ENCODE assay signal across 1 cellular context in the genomic region with DNA sequence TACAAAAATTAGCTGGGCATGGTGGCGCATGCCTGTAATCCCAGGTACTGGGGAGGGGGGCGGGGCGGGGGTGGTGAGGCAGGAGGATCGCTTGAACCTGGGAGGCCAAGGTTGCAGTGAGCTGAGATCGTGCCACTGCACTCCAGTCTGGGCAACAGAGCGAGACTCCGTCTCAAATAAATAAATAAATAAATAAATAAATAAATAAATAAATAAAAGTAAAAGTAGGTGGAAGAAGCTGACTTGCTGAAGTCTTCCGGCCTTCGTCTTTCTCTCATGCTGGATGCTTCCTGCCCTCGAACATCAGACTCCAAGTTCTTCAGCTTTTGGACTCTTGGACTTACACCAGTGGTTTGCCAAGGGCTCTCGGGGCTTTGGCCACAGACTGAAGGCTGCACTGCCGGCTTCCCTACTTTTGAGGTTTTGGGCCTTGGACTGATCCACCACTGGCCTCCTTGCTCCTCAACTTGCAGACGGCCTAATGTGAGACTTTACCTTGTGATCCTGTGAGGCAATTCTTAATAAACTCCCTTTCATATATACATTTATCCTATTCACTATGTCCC.
TF ChIP-seq lines count a peak whose summit lies in the region.

No MANE protein-coding gene starts in this region.

TF ChIP-seq in HEK293, 187 proteins besides CTCF, POLR2A, EP300 and RAD21 (continued from another document):
- TF ChIP-seq ZNF518A (tag by site-specific recombination; conservative IDR thresholded peaks at IDR 0.05; ENCODE audit: low read depth): peak; percentile 93
- TF ChIP-seq ZNF639 (tag by site-specific recombination; IDR thresholded peaks at IDR 0.05): peak; percentile 75
- TF ChIP-seq ZNF514 (tag by site-specific recombination; IDR thresholded peaks at IDR 0.05): 0 out of 2 replicates have a peak, but pooled peaks have one; percentile 50
- TF ChIP-seq ZBTB1 (tag by site-specific recombination; IDR thresholded peaks at IDR 0.05): peak; percentile 16; the same call in 1 of the 2 replicates
- peak; percentile 65; the same call in 1 of the 2 replicates for TF ChIP-seq GLI2 (tag by site-specific recombination; IDR thresholded peaks at IDR 0.05; ENCODE audit: borderline replicate concordance, low read depth)
- peak; percentile 75 for TF ChIP-seq ZNF404 (tag by site-specific recombination; IDR thresholded peaks at IDR 0.05)
- TF ChIP-seq, protein P1, sequence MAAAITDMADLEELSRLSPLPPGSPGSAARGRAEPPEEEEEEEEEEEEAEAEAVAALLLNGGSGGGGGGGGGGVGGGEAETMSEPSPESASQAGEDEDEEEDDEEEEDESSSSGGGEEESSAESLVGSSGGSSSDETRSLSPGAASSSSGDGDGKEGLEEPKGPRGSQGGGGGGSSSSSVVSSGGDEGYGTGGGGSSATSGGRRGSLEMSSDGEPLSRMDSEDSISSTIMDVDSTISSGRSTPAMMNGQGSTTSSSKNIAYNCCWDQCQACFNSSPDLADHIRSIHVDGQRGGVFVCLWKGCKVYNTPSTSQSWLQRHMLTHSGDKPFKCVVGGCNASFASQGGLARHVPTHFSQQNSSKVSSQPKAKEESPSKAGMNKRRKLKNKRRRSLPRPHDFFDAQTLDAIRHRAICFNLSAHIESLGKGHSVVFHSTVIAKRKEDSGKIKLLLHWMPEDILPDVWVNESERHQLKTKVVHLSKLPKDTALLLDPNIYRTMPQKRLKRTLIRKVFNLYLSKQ (tag by site-specific recombination; IDR thresholded peaks at IDR 0.05; ENCODE audit: borderline replicate concordance): peak; percentile 78; the same call in 1 of the 2 replicates
- TF ChIP-seq ZNF202 (tag by site-specific recombination; IDR thresholded peaks at IDR 0.05; ENCODE audit: borderline replicate concordance): peak; percentile 76; the same call in 1 of the 2 replicates
- peak; percentile 91; the same call in 1 of the 2 replicates for TF ChIP-seq ZNF560 (tag by site-specific recombination; IDR thresholded peaks at IDR 0.05; ENCODE audit: borderline replicate concordance)
- TF ChIP-seq ZNF654 (tag by site-specific recombination; IDR thresholded peaks at IDR 0.05; ENCODE audit: low read depth): peak; percentile 40
- TF ChIP-seq ZNF266 (tag by site-specific recombination; IDR thresholded peaks at IDR 0.05; ENCODE audit: low read depth): peak; percentile 82
- peak; percentile 69; the same call in 1 of the 2 replicates for TF ChIP-seq ZNF223 (tag by site-specific recombination; IDR thresholded peaks at IDR 0.05)
- peak; percentile 79 for TF ChIP-seq ZBTB11 (tag by site-specific recombination; conservative IDR thresholded peaks at IDR 0.05; ENCODE audit: low read depth)
- TF ChIP-seq ZNF433 (tag by site-specific recombination; IDR thresholded peaks at IDR 0.05; ENCODE audit: low read depth): peak; percentile 85
- TF ChIP-seq ZNF623 (tag by site-specific recombination; IDR thresholded peaks at IDR 0.05): peak; percentile 83
- 0 out of 2 replicates have a peak, but pooled peaks have one; percentile 63 for TF ChIP-seq ZNF354C (tag by site-specific recombination; IDR thresholded peaks at IDR 0.05; ENCODE audit: borderline replicate concordance, low read depth)
- peak; percentile 45; the same call in 1 of the 2 replicates for TF ChIP-seq ZBTB21 (tag by site-specific recombination; IDR thresholded peaks at IDR 0.05)
- TF ChIP-seq ZNF510 (tag by site-specific recombination; IDR thresholded peaks at IDR 0.05; ENCODE audit: insufficient replicate concordance): peak; percentile 79
- TF ChIP-seq RBAK (tag by site-specific recombination; IDR thresholded peaks at IDR 0.05): 0 out of 2 replicates have a peak, but pooled peaks have one; percentile 63
- TF ChIP-seq, protein P2, sequence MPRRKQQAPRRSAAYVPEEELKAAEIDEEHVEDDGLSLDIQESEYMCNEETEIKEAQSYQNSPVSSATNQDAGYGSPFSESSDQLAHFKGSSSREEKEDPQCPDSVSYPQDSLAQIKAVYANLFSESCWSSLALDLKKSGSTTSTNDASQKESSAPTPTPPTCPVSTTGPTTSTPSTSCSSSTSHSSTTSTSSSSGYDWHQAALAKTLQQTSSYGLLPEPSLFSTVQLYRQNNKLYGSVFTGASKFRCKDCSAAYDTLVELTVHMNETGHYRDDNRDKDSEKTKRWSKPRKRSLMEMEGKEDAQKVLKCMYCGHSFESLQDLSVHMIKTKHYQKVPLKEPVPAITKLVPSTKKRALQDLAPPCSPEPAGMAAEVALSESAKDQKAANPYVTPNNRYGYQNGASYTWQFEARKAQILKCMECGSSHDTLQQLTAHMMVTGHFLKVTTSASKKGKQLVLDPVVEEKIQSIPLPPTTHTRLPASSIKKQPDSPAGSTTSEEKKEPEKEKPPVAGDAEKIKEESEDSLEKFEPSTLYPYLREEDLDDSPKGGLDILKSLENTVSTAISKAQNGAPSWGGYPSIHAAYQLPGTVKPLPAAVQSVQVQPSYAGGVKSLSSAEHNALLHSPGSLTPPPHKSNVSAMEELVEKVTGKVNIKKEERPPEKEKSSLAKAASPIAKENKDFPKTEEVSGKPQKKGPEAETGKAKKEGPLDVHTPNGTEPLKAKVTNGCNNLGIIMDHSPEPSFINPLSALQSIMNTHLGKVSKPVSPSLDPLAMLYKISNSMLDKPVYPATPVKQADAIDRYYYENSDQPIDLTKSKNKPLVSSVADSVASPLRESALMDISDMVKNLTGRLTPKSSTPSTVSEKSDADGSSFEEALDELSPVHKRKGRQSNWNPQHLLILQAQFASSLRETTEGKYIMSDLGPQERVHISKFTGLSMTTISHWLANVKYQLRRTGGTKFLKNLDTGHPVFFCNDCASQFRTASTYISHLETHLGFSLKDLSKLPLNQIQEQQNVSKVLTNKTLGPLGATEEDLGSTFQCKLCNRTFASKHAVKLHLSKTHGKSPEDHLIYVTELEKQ (tag by site-specific recombination; IDR thresholded peaks at IDR 0.05; ENCODE audit: borderline replicate concordance): peak; percentile 35; the same call in 1 of the 2 replicates
- TF ChIP-seq ZXDB (tag by site-specific recombination; IDR thresholded peaks at IDR 0.05): peak; percentile 50; the same call in 1 of the 2 replicates
- TF ChIP-seq ZNF530 (tag by site-specific recombination; IDR thresholded peaks at IDR 0.05; ENCODE audit: low read depth): 0 out of 2 replicates have a peak, but pooled peaks have one; percentile 61
- TF ChIP-seq ZNF292 (tag by site-specific recombination; IDR thresholded peaks at IDR 0.05; ENCODE audit: borderline replicate concordance, low read depth): peak; percentile 81
- peak; percentile 62; the same call in 1 of the 2 replicates for TF ChIP-seq ZNF558 (tag by site-specific recombination; IDR thresholded peaks at IDR 0.05)
- TF ChIP-seq GFI1B (tag by site-specific recombination; IDR thresholded peaks at IDR 0.05): peak; percentile 68; the same call in 1 of the 2 replicates
- 0 out of 2 replicates have a peak, but pooled peaks have one; percentile 15 for TF ChIP-seq ZFP3 (tag by site-specific recombination; IDR thresholded peaks at IDR 0.05; ENCODE audit: low read depth)
- peak; percentile 94 for TF ChIP-seq ZNF426 (tag by site-specific recombination; IDR thresholded peaks at IDR 0.05)
- TF ChIP-seq ZNF580 (tag by site-specific recombination; IDR thresholded peaks at IDR 0.05): 0 out of 2 replicates have a peak, but pooled peaks have one; percentile 48
- 0 out of 2 replicates have a peak, but pooled peaks have one; percentile 11 for TF ChIP-seq ZNF501 (tag by site-specific recombination; IDR thresholded peaks at IDR 0.05)
- peak; percentile 67; the same call in 1 of the 2 replicates for TF ChIP-seq OVOL3 (tag by site-specific recombination; IDR thresholded peaks at IDR 0.05)
- peak; percentile 46; the same call in 1 of the 2 replicates for TF ChIP-seq MZF1 (tag by site-specific recombination; IDR thresholded peaks at IDR 0.05; ENCODE audit: borderline replicate concordance)
